In the genomic region with DNA sequence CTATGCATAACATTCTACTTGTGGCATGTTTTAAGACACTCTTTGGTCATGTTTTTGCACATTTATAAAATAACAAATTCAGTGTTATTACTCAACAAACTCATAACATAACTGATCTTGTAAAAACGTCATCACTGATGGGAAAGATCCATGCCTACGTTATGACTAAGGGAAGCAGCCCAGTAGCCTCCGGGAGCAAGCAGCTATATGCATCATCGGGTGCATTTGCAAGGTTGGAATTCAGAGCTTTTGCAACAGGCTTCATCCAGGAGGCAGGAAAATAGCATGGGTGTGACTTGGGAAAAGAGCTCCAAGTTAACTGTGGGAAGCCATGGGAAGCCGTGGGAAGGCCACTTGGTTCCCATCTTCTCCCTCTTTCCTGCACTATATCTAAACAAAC, we compare ENCODE assay signal across 13 cellular contexts.
DNase-seq lines count a peak whose midpoint lies in the region; ATAC-seq, FAIRE-seq and TF ChIP-seq lines count a peak whose summit lies in the region.
"Had no signal": no experiment of that assay in that cellular context is flagged by ENCODE, and none has a peak within 500 bp of the region (broad histone marks: within the 10 kb centered on the region; RNA-seq: fewer than 3 reads in every experiment).

No MANE protein-coding gene starts in this region.

- H3K4me1 ChIP-seq in A549, result peaks cover 45% of the 10 kb centered on the region
- H3K4me1 ChIP-seq in ascending aorta, result no peaks in the 10 kb centered on the region
- H3K4me1 ChIP-seq: SJCRH30 had no signal

- no peaks in the 10 kb centered on the region for H3K27me3 ChIP-seq in ascending aorta
- H3K27me3 ChIP-seq: esophagus muscularis mucosa, SJCRH30 had no signal

- intact Hi-C loops in ascending aorta (cut with DNase I), result no loop called here

- H3K9me3 ChIP-seq in A549, result peaks cover 10% of the 10 kb centered on the region; the same call in 2 of the 3 replicates
- H3K9me3 ChIP-seq in ascending aorta, result no peaks in the 10 kb centered on the region
- H3K9me3 ChIP-seq: esophagus muscularis mucosa, SJCRH30 had no signal

- TF ChIP-seq CTCF in A549 (IDR thresholded peaks at IDR 0.05), result no peak
- TF ChIP-seq CTCF in astrocyte of the cerebellum (IDR thresholded peaks at IDR 0.05; ENCODE audit: low read depth, low read length, missing control alignments), result no peak
- TF ChIP-seq CTCF in ascending aorta (IDR thresholded peaks at IDR 0.05), result no peak

- no peak for TF ChIP-seq POLR2A in A549 (IDR thresholded peaks at IDR 0.05; ENCODE audit: low read length)

- H3K4me3 ChIP-seq in A549, result no peak overlapping the region
- no peak overlapping the region for H3K4me3 ChIP-seq in astrocyte of the cerebellum (ENCODE audit: low read depth, low read length)
- no peak overlapping the region for H3K4me3 ChIP-seq in ascending aorta
- H3K4me3 ChIP-seq: esophagus muscularis mucosa, SJCRH30 had no signal

- no peak for FAIRE-seq in A549 (lab: Jason Lieb, UNC)

- DNase-seq in A549 (ENCODE audit: low read depth in 1 of 2, low spot score in 1 of 2) (peak; percentile 67 to 98), HK-2 (ENCODE audit: unreplicated experiment) (peak; percentile 34), astrocyte of the cerebellum (ENCODE audit: low read depth) (peak; percentile 82), iPS DF 19.7 (ENCODE audit: low read depth, low spot score) (peak; percentile 33), ascending aorta (ENCODE audit: low spot score in 2 of 2) (no peak), substantia nigra (lab: John Stamatoyannopoulos, UW) (no peak), middle frontal gyrus (ENCODE audit: extremely low spot score, low spot score) (no peak)
- DNase-seq in activated CD4-positive, alpha-beta T cell treated with anti-CD3 and anti-CD28 coated beads for 4 hours, result no peak
- DNase-seq: activated CD4-positive, alpha-beta T cell treated with anti-CD3 and anti-CD28 coated beads for 48 hours; AML-193; SJCRH30 had no signal

- POLR2A ChIA-PET in A549 (lab: Yijun Ruan, JAX), result interaction anchor here (0.9 to 1.9 kb wide), 8 partner anchors 51 to 415 kb away, joined by 3 to 9 read pairs (median 5); no protein-coding TSS in a partner anchor

- CTCF ChIA-PET in A549 (lab: Yijun Ruan, JAX), result interaction anchor here (1.0 to 1.7 kb wide), 3 partner anchors 39 to 396 kb away, joined by 3 read pairs; no protein-coding TSS in a partner anchor

- ATAC-seq in A549, result peak; percentile 97 to 100
- ATAC-seq: sciatic nerve had no signal

- H3K36me3 ChIP-seq in ascending aorta, result no peaks in the 10 kb centered on the region
- H3K36me3 ChIP-seq: esophagus muscularis mucosa, SJCRH30 had no signal

- peak; percentile 34 to 69; a peak in 3 of 5 replicates for TF ChIP-seq RAD21 in A549 (conservative IDR thresholded peaks at IDR 0.05 in 1 of 2, IDR thresholded peaks at IDR 0.05 in 1 of 2)

- TF ChIP-seq EP300 in A549 (IDR thresholded peaks at IDR 0.05), result peak; percentile 94 to 98

- in situ Hi-C loops in astrocyte of the cerebellum (cut with HindIII; ENCODE audit: low sequenced_read_pairs), result no loop called here

- H3K4me2 ChIP-seq in A549, result peak overlapping the region; percentile 65

- WGBS in A549 (ENCODE audit: missing lambda C conversion rate), result 0% methylated on average over 5 of the region's 5 CpGs

- H3K27ac ChIP-seq in A549 (peak overlapping the region; percentile 94 to 97), ascending aorta (no peak overlapping the region), substantia nigra (ENCODE audit: low read depth, low read length, poor library complexity, severe bottlenecking) (no peak overlapping the region)
- H3K27ac ChIP-seq: esophagus muscularis mucosa, SJCRH30 had no signal

TF ChIP-seq in A549, 52 proteins besides CTCF, POLR2A, EP300 and RAD21 (continues in another document):
- no peak for TF ChIP-seq KDM1A (IDR thresholded peaks at IDR 0.05; ENCODE audit: low read depth)
- no peak for TF ChIP-seq ZNF302 (CRISPR knock-in tag; IDR thresholded peaks at IDR 0.05)
- TF ChIP-seq, protein P1, sequence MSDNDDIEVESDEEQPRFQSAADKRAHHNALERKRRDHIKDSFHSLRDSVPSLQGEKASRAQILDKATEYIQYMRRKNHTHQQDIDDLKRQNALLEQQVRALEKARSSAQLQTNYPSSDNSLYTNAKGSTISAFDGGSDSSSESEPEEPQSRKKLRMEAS (IDR thresholded peaks at IDR 0.05), result peak; percentile 81
- TF ChIP-seq JUN (IDR thresholded peaks at IDR 0.05), result peak; percentile 84 to 91
- TF ChIP-seq HOXB5 (CRISPR knock-in tag; IDR thresholded peaks at IDR 0.05), result peak; percentile 93
- TF ChIP-seq ZFP36 (IDR thresholded peaks at IDR 0.05; ENCODE audit: borderline replicate concordance, partially characterized antibody), result no peak
- TF ChIP-seq, protein P2, sequence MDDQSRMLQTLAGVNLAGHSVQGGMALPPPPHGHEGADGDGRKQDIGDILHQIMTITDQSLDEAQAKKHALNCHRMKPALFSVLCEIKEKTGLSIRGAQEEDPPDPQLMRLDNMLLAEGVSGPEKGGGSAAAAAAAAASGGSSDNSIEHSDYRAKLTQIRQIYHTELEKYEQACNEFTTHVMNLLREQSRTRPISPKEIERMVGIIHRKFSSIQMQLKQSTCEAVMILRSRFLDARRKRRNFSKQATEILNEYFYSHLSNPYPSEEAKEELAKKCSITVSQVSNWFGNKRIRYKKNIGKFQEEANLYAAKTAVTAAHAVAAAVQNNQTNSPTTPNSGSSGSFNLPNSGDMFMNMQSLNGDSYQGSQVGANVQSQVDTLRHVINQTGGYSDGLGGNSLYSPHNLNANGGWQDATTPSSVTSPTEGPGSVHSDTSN (IDR thresholded peaks at IDR 0.05), result peak; percentile 57; the same call in 1 of the 2 replicates
- TF ChIP-seq, protein P3, sequence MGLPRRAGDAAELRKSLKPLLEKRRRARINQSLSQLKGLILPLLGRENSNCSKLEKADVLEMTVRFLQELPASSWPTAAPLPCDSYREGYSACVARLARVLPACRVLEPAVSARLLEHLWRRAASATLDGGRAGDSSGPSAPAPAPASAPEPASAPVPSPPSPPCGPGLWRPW (IDR thresholded peaks at IDR 0.05), result peak; percentile 58; the same call in 1 of the 2 replicates
- no peak for TF ChIP-seq CHD2 (IDR thresholded peaks at IDR 0.05; ENCODE audit: low read length, partially characterized antibody)
- TF ChIP-seq FOSL2 (IDR thresholded peaks at IDR 0.05), result peak; percentile 69
- peak; percentile 96 for TF ChIP-seq FOSL2 (CRISPR knock-in tag; IDR thresholded peaks at IDR 0.05)
- TF ChIP-seq GATA3 (IDR thresholded peaks at IDR 0.05; ENCODE audit: borderline replicate concordance), result peak; percentile 95
- TF ChIP-seq RARB (CRISPR knock-in tag; IDR thresholded peaks at IDR 0.05), result peak; percentile 91
- TF ChIP-seq, protein P4, sequence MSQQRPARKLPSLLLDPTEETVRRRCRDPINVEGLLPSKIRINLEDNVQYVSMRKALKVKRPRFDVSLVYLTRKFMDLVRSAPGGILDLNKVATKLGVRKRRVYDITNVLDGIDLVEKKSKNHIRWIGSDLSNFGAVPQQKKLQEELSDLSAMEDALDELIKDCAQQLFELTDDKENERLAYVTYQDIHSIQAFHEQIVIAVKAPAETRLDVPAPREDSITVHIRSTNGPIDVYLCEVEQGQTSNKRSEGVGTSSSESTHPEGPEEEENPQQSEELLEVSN (IDR thresholded peaks at IDR 0.05; ENCODE audit: borderline replicate concordance, low read depth), result no peak
- TF ChIP-seq KDM5A (IDR thresholded peaks at IDR 0.05), result no peak
- peak; percentile 89; the same call in 1 of the 2 replicates for TF ChIP-seq HOXB13 (CRISPR knock-in tag; IDR thresholded peaks at IDR 0.05; ENCODE audit: low read depth)
- no peak for TF ChIP-seq SREBF2 (IDR thresholded peaks at IDR 0.05)
- TF ChIP-seq, protein P5, sequence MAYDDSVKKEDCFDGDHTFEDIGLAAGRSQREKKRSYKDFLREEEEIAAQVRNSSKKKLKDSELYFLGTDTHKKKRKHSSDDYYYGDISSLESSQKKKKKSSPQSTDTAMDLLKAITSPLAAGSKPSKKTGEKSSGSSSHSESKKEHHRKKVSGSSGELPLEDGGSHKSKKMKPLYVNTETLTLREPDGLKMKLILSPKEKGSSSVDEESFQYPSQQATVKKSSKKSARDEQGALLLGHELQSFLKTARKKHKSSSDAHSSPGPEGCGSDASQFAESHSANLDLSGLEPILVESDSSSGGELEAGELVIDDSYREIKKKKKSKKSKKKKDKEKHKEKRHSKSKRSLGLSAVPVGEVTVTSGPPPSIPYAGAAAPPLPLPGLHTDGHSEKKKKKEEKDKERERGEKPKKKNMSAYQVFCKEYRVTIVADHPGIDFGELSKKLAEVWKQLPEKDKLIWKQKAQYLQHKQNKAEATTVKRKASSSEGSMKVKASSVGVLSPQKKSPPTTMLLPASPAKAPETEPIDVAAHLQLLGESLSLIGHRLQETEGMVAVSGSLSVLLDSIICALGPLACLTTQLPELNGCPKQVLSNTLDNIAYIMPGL (CRISPR knock-in tag; IDR thresholded peaks at IDR 0.05; ENCODE audit: borderline replicate concordance), result no peak
- TF ChIP-seq MAFK (IDR thresholded peaks at IDR 0.05; ENCODE audit: partially characterized antibody), result peak; percentile 17
- TF ChIP-seq HEYL (CRISPR knock-in tag; IDR thresholded peaks at IDR 0.05), result 0 out of 2 replicates have a peak, but pooled peaks have one; percentile 43
- TF ChIP-seq RNF2 (IDR thresholded peaks at IDR 0.05; ENCODE audit: borderline replicate concordance, low read depth), result no peak
- no peak for TF ChIP-seq RFX5 (IDR thresholded peaks at IDR 0.05)
- TF ChIP-seq, protein P6, sequence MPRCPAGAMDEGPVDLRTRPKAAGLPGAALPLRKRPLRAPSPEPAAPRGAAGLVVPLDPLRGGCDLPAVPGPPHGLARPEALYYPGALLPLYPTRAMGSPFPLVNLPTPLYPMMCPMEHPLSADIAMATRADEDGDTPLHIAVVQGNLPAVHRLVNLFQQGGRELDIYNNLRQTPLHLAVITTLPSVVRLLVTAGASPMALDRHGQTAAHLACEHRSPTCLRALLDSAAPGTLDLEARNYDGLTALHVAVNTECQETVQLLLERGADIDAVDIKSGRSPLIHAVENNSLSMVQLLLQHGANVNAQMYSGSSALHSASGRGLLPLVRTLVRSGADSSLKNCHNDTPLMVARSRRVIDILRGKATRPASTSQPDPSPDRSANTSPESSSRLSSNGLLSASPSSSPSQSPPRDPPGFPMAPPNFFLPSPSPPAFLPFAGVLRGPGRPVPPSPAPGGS (IDR thresholded peaks at IDR 0.05), result peak; percentile 89; the same call in 2 of the 3 replicates
- no peak for TF ChIP-seq HDAC2 (IDR thresholded peaks at IDR 0.05)
- peak; percentile 87 to 93 for TF ChIP-seq CEBPB (IDR thresholded peaks at IDR 0.05)
- TF ChIP-seq EHF (CRISPR knock-in tag; IDR thresholded peaks at IDR 0.05), result peak; percentile 45; the same call in 1 of the 2 replicates
- TF ChIP-seq RCOR1 (IDR thresholded peaks at IDR 0.05; ENCODE audit: low read depth, low read length), result no peak
- TF ChIP-seq ZSCAN20 (CRISPR knock-in tag; IDR thresholded peaks at IDR 0.05), result peak; percentile 78; the same call in 1 of the 2 replicates
- no peak for TF ChIP-seq FOSB (CRISPR knock-in tag; IDR thresholded peaks at IDR 0.05)

Comparison
In these comparisons a context has a peak if more than half of its experiments do, and no peak if none do; other contexts are left out.
1. DNase-seq: peak in A549 (2 of 2), HK-2 (single experiment), astrocyte of the cerebellum (single experiment) and iPS DF 19.7 (single experiment); none in ascending aorta (0 of 2), substantia nigra (0 of 49), activated CD4-positive, alpha-beta T cell treated with anti-CD3 and anti-CD28 coated beads for 4 hours (0 of 2) and middle frontal gyrus (single experiment).
2. H3K27ac ChIP-seq: peak in A549 (2 of 2); none in ascending aorta (0 of 2) and substantia nigra (single experiment).